ENCODE assay signal across 1 cellular context in the genomic region with DNA sequence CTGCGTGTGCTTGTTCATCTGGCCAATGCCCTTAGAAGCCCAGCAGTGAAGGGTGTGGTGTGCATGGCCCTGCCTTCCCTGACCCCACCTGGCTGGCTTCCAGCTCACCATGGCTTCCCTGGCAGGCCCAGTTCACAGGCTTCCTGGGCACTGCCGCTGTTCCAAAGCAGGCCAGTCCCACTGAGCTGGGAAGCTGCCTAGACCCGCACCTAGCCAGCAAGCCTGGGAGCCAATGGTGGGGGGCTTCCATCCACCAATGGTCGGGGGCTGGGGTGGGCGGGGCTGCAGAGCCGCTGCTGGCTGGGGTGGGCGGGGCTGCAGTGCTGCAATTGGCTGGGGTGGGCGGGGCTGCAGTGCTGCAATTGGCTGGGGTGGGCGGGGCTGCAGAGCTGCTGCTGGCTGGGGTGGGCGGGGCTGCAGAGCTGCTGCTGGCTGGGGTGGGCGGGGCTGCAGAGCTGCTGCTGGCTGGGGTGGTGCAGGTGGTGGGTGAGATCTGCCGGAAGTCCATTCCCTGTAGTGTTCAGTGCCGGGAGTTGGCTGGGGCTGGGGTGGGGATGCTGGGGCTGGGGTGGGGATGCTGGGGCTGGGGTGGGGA.
TF ChIP-seq lines count a peak whose summit lies in the region.

No MANE protein-coding gene starts in this region.

TF ChIP-seq in H1, 55 proteins besides CTCF, POLR2A, EP300 and RAD21:
- TF ChIP-seq POLR2AphosphoS5 (IDR thresholded peaks at IDR 0.05; ENCODE audit: low read depth, low read length) (no peak), EZH2 (IDR thresholded peaks at IDR 0.05; ENCODE audit: low read depth, low read length, severe bottlenecking) (no peak), BCL11A (IDR thresholded peaks at IDR 0.05; ENCODE audit: low read depth in 2 of 2, low read length in 2 of 2) (no peak), BRCA1 (IDR thresholded peaks at IDR 0.05; ENCODE audit: low read depth, low read length) (no peak), RXRA (IDR thresholded peaks at IDR 0.05; ENCODE audit: insufficient read depth, low read depth, low read length) (no peak), CBX8 (IDR thresholded peaks at IDR 0.05; ENCODE audit: borderline replicate concordance, low read depth, low read length) (no peak), CEBPB (IDR thresholded peaks at IDR 0.05; ENCODE audit: low read depth, low read length) (no peak), ASH2L (IDR thresholded peaks at IDR 0.05; ENCODE audit: low read length) (no peak), TAF1 (IDR thresholded peaks at IDR 0.05; ENCODE audit: low read depth, low read length) (no peak), SIRT6 (IDR thresholded peaks at IDR 0.05; ENCODE audit: low read length) (no peak), CHD2 (IDR thresholded peaks at IDR 0.05; ENCODE audit: low read length) (no peak), GTF2F1 (IDR thresholded peaks at IDR 0.05; ENCODE audit: borderline replicate concordance, low read depth, low read length) (no peak), HDAC6 (IDR thresholded peaks at IDR 0.05; ENCODE audit: low read depth, low read length) (no peak)
- TF ChIP-seq, protein P1, sequence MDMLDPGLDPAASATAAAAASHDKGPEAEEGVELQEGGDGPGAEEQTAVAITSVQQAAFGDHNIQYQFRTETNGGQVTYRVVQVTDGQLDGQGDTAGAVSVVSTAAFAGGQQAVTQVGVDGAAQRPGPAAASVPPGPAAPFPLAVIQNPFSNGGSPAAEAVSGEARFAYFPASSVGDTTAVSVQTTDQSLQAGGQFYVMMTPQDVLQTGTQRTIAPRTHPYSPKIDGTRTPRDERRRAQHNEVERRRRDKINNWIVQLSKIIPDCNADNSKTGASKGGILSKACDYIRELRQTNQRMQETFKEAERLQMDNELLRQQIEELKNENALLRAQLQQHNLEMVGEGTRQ (IDR thresholded peaks at IDR 0.05; ENCODE audit: low read length) = no peak
